ENCODE assay signal across 19 cellular contexts in the genomic region with DNA sequence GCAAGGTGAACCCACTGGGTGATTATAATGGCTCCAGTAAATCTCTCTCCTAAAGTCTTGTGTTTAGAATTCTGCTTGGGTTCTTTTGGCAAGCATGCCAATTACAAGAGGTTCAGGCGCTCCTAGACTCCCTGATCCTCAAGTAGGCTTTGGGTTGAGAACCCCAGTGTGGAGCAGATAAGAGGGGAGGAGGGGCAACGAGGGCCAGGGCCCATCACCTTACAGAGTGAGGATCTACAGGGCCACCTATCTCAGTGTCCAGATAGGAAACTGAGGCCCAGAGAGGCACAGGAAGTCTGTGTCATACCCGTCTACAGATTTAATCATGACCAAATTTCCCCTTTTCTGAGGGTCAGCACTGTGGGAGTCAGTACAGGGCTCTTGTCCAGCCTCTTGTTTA. TPM values are rescaled to one million over a fixed set of nuclear protein-coding genes. Genes with fewer than 3 reads are reported as not detected.
DNase-seq lines count a peak whose midpoint lies in the region; ATAC-seq and TF ChIP-seq lines count a peak whose summit lies in the region.
"Had no signal": no experiment of that assay in that cellular context is flagged by ENCODE, and none has a peak within 500 bp of the region (broad histone marks: within the 10 kb centered on the region; RNA-seq: fewer than 3 reads in every experiment).

No MANE protein-coding gene starts in this region.

- no peak for ATAC-seq in left ventricle myocardium superior
- ATAC-seq: GM23338 had no signal

- intact Hi-C loops in left ventricle myocardium inferior (cut with micrococcal nuclease) (no loop called here), left ventricle myocardium superior (cut with micrococcal nuclease) (no loop called here), vagina (cut with DNase I) (loop anchor here (10.0 kb wide), 1 partner anchor 407 kb away; no protein-coding TSS in a partner anchor)

- WGBS in esophagus, 2 donors: 75% methylated on average over 3 of the region's 3 CpGs

- H3K36me3 ChIP-seq in left ventricle myocardium inferior (no peaks in the 10 kb centered on the region), esophagus (ENCODE audit: control insufficient read depth in 2 of 2, insufficient read depth in 2 of 2, low read length in 1 of 2) (no peaks in the 10 kb centered on the region), rectal smooth muscle tissue (ENCODE audit: control insufficient read depth, insufficient read depth, low read length) (no peaks in the 10 kb centered on the region), vagina (no peaks in the 10 kb centered on the region)

- H3K27ac ChIP-seq in left ventricle myocardium inferior (replicated peaks) (peak overlapping the region; percentile 64), esophagus (ENCODE audit: low read depth in 2 of 2, low read length in 1 of 2) (peak overlapping the region; percentile 36 to 73), rectal smooth muscle tissue (ENCODE audit: low read depth, low read length) (peak overlapping the region; percentile 95), vagina (peak overlapping the region; percentile 57)

- H3K9ac ChIP-seq in rectal smooth muscle tissue (ENCODE audit: low read length): peak overlapping the region; percentile 36

- H3K27me3 ChIP-seq in left ventricle myocardium inferior (ENCODE audit: low read depth) (no peaks in the 10 kb centered on the region), esophagus (ENCODE audit: control insufficient read depth in 1 of 2, insufficient read depth in 2 of 2, low read length in 2 of 2) (no peaks in the 10 kb centered on the region), rectal smooth muscle tissue (ENCODE audit: control insufficient read depth, insufficient read depth, low read length) (no peaks in the 10 kb centered on the region), vagina (no peaks in the 10 kb centered on the region)

- H3K4me3 ChIP-seq in left ventricle myocardium inferior (no peak overlapping the region), esophagus (ENCODE audit: low read depth in 1 of 2, low read length in 2 of 2) (no peak overlapping the region), rectal smooth muscle tissue (ENCODE audit: low read length) (no peak overlapping the region), vagina (no peak overlapping the region)
- H3K4me3 ChIP-seq: GM23338 had no signal

- H3K9me3 ChIP-seq in left ventricle myocardium inferior (replicated peaks): no peaks in the 10 kb centered on the region
- H3K9me3 ChIP-seq in esophagus (ENCODE audit: control insufficient read depth in 2 of 2, insufficient read depth in 1 of 2, low read depth in 1 of 2, low read length in 1 of 2): no peaks in the 10 kb centered on the region
- no peaks in the 10 kb centered on the region for H3K9me3 ChIP-seq in vagina

- TF ChIP-seq POLR2A in vagina (IDR thresholded peaks at IDR 0.05): no peak

- no peak for DNase-seq in left ventricle myocardium inferior
- no peak for DNase-seq in left ventricle myocardium superior
- DNase-seq in vagina (ENCODE audit: extremely low spot score in 2 of 2): no peak
- no peak for DNase-seq in C1 segment of cervical spinal cord (lab: John Stamatoyannopoulos, UW)
- DNase-seq in kidney glomerular epithelial cell (lab: John Stamatoyannopoulos, UW): no peak
- no peak for DNase-seq in NCI-H226
- DNase-seq: 8988T, COR-L47, DMS 273 treated with DMSO at 0.1 percent for 48 hours, MM.1S, NCI-H1092 treated with DMSO at 0.1 percent for 48 hours, NCI-H1694, NCI-H2107, NCI-H2227 treated with DMSO at 0.1 percent for 48 hours, NCI-H524 treated with DMSO at 0.1 percent for 48 hours had no signal

- peaks cover 36% of the 10 kb centered on the region for H3K4me1 ChIP-seq in left ventricle myocardium inferior
- peaks cover 2 to 8% of the 10 kb centered on the region in 2 donors for H3K4me1 ChIP-seq in esophagus (ENCODE audit: control insufficient read depth in 2 of 2, insufficient read depth in 2 of 2, low read length in 1 of 2)
- H3K4me1 ChIP-seq in rectal smooth muscle tissue (ENCODE audit: control insufficient read depth, insufficient read depth, low read length): peaks cover 35% of the 10 kb centered on the region
- peaks cover 24% of the 10 kb centered on the region for H3K4me1 ChIP-seq in vagina

- TF ChIP-seq CTCF in left ventricle myocardium inferior (IDR thresholded peaks at IDR 0.05; ENCODE audit: borderline replicate concordance): no peak
- no peak for TF ChIP-seq CTCF in vagina (IDR thresholded peaks at IDR 0.05)

RNA-seq across cellular contexts. Expression of a gene that starts 4.5 kb away (rescaled TPM):
- total RNA-seq in left ventricle myocardium inferior (not detected), left ventricle myocardium superior (not detected), vagina (6.1 TPM)
- polyA plus RNA-seq in esophagus: 1 to 10 TPM; 5.8 to 9.6 TPM
- total RNA-seq: GM23338 had no signal
- polyA plus RNA-seq: AG04450, GM23338 had no signal

RNA-seq across cellular contexts. Expression of a gene that starts 39.0 kb away (rescaled TPM):
- 6.8 TPM for total RNA-seq in left ventricle myocardium inferior
- total RNA-seq in left ventricle myocardium superior: 8.3 TPM
- polyA plus RNA-seq in esophagus: 10 to 100 TPM in 1 of 2 donors, 1 to 10 TPM in 1; 8.0 to 23.8 TPM
- 26.5 TPM for total RNA-seq in vagina
